8 cellular contexts compared by ENCODE assay signal in the genomic region with DNA sequence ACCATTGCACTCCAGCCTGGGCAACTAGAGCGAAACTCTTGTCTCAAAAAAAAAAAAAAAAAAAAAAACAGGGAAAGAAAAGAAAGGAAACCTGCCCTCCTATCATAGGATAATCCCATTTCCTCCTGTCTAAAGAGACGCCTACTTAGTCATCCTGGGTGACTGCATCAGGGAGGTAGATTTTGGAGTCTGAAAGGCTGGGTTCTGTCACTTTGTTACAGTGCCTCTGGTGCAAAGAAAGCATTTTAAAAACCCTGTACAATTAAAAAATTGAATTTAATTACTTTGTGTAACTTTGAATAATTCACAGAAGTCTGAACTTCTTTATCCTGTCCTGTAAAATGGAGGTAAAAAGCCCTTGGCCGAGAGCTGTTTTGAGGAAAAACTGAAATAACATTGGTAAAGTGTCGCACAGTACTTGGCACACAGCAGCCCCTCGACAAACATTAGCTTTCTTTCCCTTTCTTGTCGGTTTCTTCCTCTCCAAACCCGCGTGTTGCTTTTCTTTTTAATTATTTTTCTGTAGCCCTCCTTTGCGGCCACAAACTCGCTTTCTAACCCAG. TPM values are rescaled to one million over a fixed set of nuclear protein-coding genes. Genes with fewer than 3 reads are reported as not detected.
DNase-seq lines count a peak whose midpoint lies in the region; FAIRE-seq and TF ChIP-seq lines count a peak whose summit lies in the region.

No MANE protein-coding gene starts in this region.

- H3K14ac ChIP-seq in mesenchymal stem cell (ENCODE audit: low read length in 2 of 2): no peak overlapping the region

- no peak overlapping the region for H4K91ac ChIP-seq in mesenchymal stem cell (ENCODE audit: low read length)

- H3K18ac ChIP-seq in mesenchymal stem cell (ENCODE audit: low read depth in 1 of 2, low read length in 2 of 2): no peak overlapping the region

- H3K4me3 ChIP-seq in bronchial epithelial cell (ENCODE audit: low read depth, low read length): peak overlapping the region; percentile 90
- H3K4me3 ChIP-seq in mesenchymal stem cell (ENCODE audit: insufficient read depth in 1 of 2, low read depth in 1 of 2, low read length in 2 of 2): peak overlapping the region in 1 of 2 experiments; percentile 94

- no peaks in the 10 kb centered on the region for H3K27me3 ChIP-seq in bronchial epithelial cell (ENCODE audit: control insufficient read depth, insufficient read depth, low read length)
- no peaks in the 10 kb centered on the region for H3K27me3 ChIP-seq in mesenchymal stem cell (ENCODE audit: control insufficient read depth in 1 of 2, insufficient read depth in 1 of 2, low read length in 2 of 2)

- peak overlapping the region in 1 of 2 experiments; percentile 6 for H3K4ac ChIP-seq in mesenchymal stem cell (ENCODE audit: low read depth in 1 of 2, low read length in 2 of 2)

- peaks cover 7% of the 10 kb centered on the region for H3K4me1 ChIP-seq in mesenchymal stem cell (ENCODE audit: control insufficient read depth, insufficient read depth, low read depth, low read length)

- peak overlapping the region; percentile 58 for H3K27ac ChIP-seq in mesenchymal stem cell (ENCODE audit: low read length, poor library complexity, severe bottlenecking)

- peak overlapping the region; percentile 10 for H2BK5ac ChIP-seq in mesenchymal stem cell (ENCODE audit: low read depth, low read length, poor library complexity, severe bottlenecking)

- no peaks in the 10 kb centered on the region for H3K36me3 ChIP-seq in bronchial epithelial cell (ENCODE audit: control insufficient read depth, insufficient read depth, low read length)
- peaks cover 0 to 3% of the 10 kb centered on the region in 2 experiments for H3K36me3 ChIP-seq in mesenchymal stem cell (ENCODE audit: control insufficient read depth in 1 of 2, insufficient read depth in 2 of 2, low read depth in 1 of 2, low read length in 2 of 2)

- H2BK12ac ChIP-seq in mesenchymal stem cell (ENCODE audit: low read length in 2 of 2): peak overlapping the region in 1 of 2 experiments; percentile 3

- H3K4me2 ChIP-seq in mesenchymal stem cell (ENCODE audit: low read length, poor library complexity, severe bottlenecking): peak overlapping the region; percentile 26

- peak overlapping the region; percentile 53 for H2AK5ac ChIP-seq in mesenchymal stem cell (ENCODE audit: low read length, severe bottlenecking)

- TF ChIP-seq CTCF in bronchial epithelial cell (IDR thresholded peaks at IDR 0.05; ENCODE audit: insufficient read depth, low read length, severe bottlenecking): no peak

- peaks cover 2% of the 10 kb centered on the region for H3K79me1 ChIP-seq in mesenchymal stem cell (replicated peaks; ENCODE audit: low read length, poor library complexity, severe bottlenecking)

- no peak for FAIRE-seq in bronchial epithelial cell (lab: Jason Lieb, UNC)

- WGBS in mesenchymal stem cell: 77% methylated on average over 8 of the region's 10 CpGs

- no peak overlapping the region for H3K23ac ChIP-seq in mesenchymal stem cell (ENCODE audit: low read length in 2 of 2)

- H2AFZ ChIP-seq in mesenchymal stem cell (ENCODE audit: low read depth, low read length): no peak overlapping the region

- DNase-seq in DMS53 treated with DMSO at 0.1 percent for 48 hours (lab: John Stamatoyannopoulos, UW; ENCODE audit: unreplicated experiment): peak; percentile 69
- DNase-seq in LoVo (ENCODE audit: low spot score): peak; percentile 75
- DNase-seq in bronchial epithelial cell (ENCODE audit: low read depth): peak; percentile 89
- peak; percentile 45 for DNase-seq in mesenchymal stem cell
- DNase-seq in activated CD4-positive, CD25-positive, alpha-beta regulatory T cell treated with anti-CD3 and anti-CD28 coated beads, Interleukin-2, amount 50 U/mL, for 72 hours: no peak
- DNase-seq in nucleus accumbens (lab: John Stamatoyannopoulos, UW): no peak
- no peak for DNase-seq in NCI-H748 (lab: John Stamatoyannopoulos, UW; ENCODE audit: unreplicated experiment)
- no peak for DNase-seq in stimulated activated CD4-positive, alpha-beta T cell treated with anti-CD3 and anti-CD28 coated beads, Interleukin-2, amount 100 ng/mL, for 24 hours

- no peaks in the 10 kb centered on the region for H3K9me3 ChIP-seq in mesenchymal stem cell (ENCODE audit: control insufficient read depth, low read length)

- no peak overlapping the region for H4K8ac ChIP-seq in mesenchymal stem cell (ENCODE audit: low read length)

- H3K9ac ChIP-seq in mesenchymal stem cell (ENCODE audit: low read length): peak overlapping the region; percentile 87

- H2BK120ac ChIP-seq in mesenchymal stem cell (ENCODE audit: low read depth, low read length): no peak overlapping the region

- H2BK15ac ChIP-seq in mesenchymal stem cell (ENCODE audit: low read depth, poor library complexity, severe bottlenecking): no peak overlapping the region

RNA-seq across cellular contexts. Expression of a gene that starts 0.7 kb away (rescaled TPM):
- 83.7 and 95.8 TPM in 2 replicates for total RNA-seq in bronchial epithelial cell
- 73.3 TPM for polyA plus RNA-seq in mesenchymal stem cell (2013, experiment 1 of 2)
- 73.2 TPM for polyA plus RNA-seq in mesenchymal stem cell (2013, experiment 2 of 2)

RNA-seq across cellular contexts. Expression of a gene that starts 40.2 kb away (rescaled TPM):
- total RNA-seq in bronchial epithelial cell: 0.26 TPM in 1 of 2 replicates, not detected in the other
- 0.14 TPM for polyA plus RNA-seq in mesenchymal stem cell (2013, experiment 1 of 2)
- 0.04 TPM for polyA plus RNA-seq in mesenchymal stem cell (2013, experiment 2 of 2)

RNA-seq across cellular contexts. Expression of a gene that starts 44.2 kb away (rescaled TPM):
- total RNA-seq in bronchial epithelial cell: 0.13 and 0.26 TPM in 2 replicates
- 0.52 TPM for polyA plus RNA-seq in mesenchymal stem cell (2013, experiment 1 of 2)
- 0.45 TPM for polyA plus RNA-seq in mesenchymal stem cell (2013, experiment 2 of 2)

RNA-seq across cellular contexts. Expression of a gene that starts 44.8 kb away (rescaled TPM):
- 3.2 and 4.2 TPM in 2 replicates for total RNA-seq in bronchial epithelial cell
- 391 TPM for polyA plus RNA-seq in mesenchymal stem cell (2013, experiment 1 of 2)
- polyA plus RNA-seq in mesenchymal stem cell (2013, experiment 2 of 2): 395 TPM

Comparison
In these comparisons a context has a peak if more than half of its experiments do, and no peak if none do; other contexts are left out.
1. DNase-seq: peak in DMS53 treated with DMSO at 0.1 percent for 48 hours (single experiment), LoVo (single experiment), bronchial epithelial cell (single experiment) and mesenchymal stem cell (single experiment); none in activated CD4-positive, CD25-positive, alpha-beta regulatory T cell treated with anti-CD3 and anti-CD28 coated beads, Interleukin-2, amount 50 U/mL, for 72 hours (single experiment), nucleus accumbens (0 of 56), NCI-H748 (single experiment) and stimulated activated CD4-positive, alpha-beta T cell treated with anti-CD3 and anti-CD28 coated beads, Interleukin-2, amount 100 ng/mL, for 24 hours (0 of 2).